Comparison of ENCODE assay signal across 31 cellular contexts in genomic region chr9:137023583-137023991, GRCh38. TPM values are rescaled to one million over a fixed set of nuclear protein-coding genes. Genes with fewer than 3 reads are reported as not detected.
DNase-seq lines count a peak whose midpoint lies in the region; ATAC-seq and TF ChIP-seq lines count a peak whose summit lies in the region.
"Had no signal": no experiment of that assay in that cellular context is flagged by ENCODE, and none has a peak within 500 bp of the region (broad histone marks: within the 10 kb centered on the region; RNA-seq: fewer than 3 reads in every experiment).

No MANE protein-coding gene starts in this region.

- H4K20me1 ChIP-seq in osteoblast (ENCODE audit: insufficient read depth, low read length) (peaks cover 11% of the 10 kb centered on the region), H9 (ENCODE audit: control insufficient read depth, insufficient read depth, insufficient read length) (no peaks in the 10 kb centered on the region)

- H2BK12ac ChIP-seq in H9 (ENCODE audit: insufficient read length, low read depth, low read length): no peak overlapping the region

- H2AFZ ChIP-seq in osteoblast (ENCODE audit: low read length): no peak overlapping the region
- H2AFZ ChIP-seq in H9 (ENCODE audit: low read length): no peak overlapping the region

- no peaks in the 10 kb centered on the region for H3K79me2 ChIP-seq in osteoblast (ENCODE audit: insufficient read depth, low read length)
- no peaks in the 10 kb centered on the region for H3K79me2 ChIP-seq in H9 (ENCODE audit: insufficient read depth, low read length)

- H3K27ac Mint-ChIP-seq in H9: no peak overlapping the region
- H3K27ac Mint-ChIP-seq: activated CD8-positive, alpha-beta T cell treated with anti-CD3 and anti-CD28 coated beads, Interleukin-2, amount 10 ng/mL, durations not matched to agents 7 days and 5 days; activated T-helper 17 cell treated with anti-CD3 and anti-CD28 coated beads, Interleukin-2, amount 50 U/mL, for 72 hours had no signal

- no peak overlapping the region for H3K4me3 Mint-ChIP-seq in H9
- H3K4me3 Mint-ChIP-seq: activated CD8-positive, alpha-beta T cell treated with anti-CD3 and anti-CD28 coated beads, Interleukin-2, amount 10 ng/mL, durations not matched to agents 7 days and 5 days; activated T-helper 17 cell treated with anti-CD3 and anti-CD28 coated beads, Interleukin-2, amount 50 U/mL, for 72 hours had no signal

- H2BK15ac ChIP-seq in H9 (ENCODE audit: low read depth, low read length): no peak overlapping the region

- H3K27me3 ChIP-seq in NT2/D1 (ENCODE audit: insufficient read depth, insufficient read length) (peaks cover 24% of the 10 kb centered on the region), ectodermal cell (ENCODE audit: control insufficient read depth, insufficient read depth, low read length, poor library complexity, severe bottlenecking) (peaks cover 11% of the 10 kb centered on the region), osteoblast (ENCODE audit: insufficient read depth, low read length) (no peaks in the 10 kb centered on the region), H9 (ENCODE audit: insufficient read depth, low read length) (no peaks in the 10 kb centered on the region)
- H3K27me3 ChIP-seq: gastrocnemius medialis, thyroid gland, vagina had no signal

- no peak overlapping the region for H4K8ac ChIP-seq in H9 (replicated peaks; ENCODE audit: insufficient read length, low read depth, low read length)

- no peak for ATAC-seq in HG03135 (IDR thresholded peaks at IDR 0.05; ENCODE audit: unreplicated experiment)
- ATAC-seq: activated CD8-positive, alpha-beta T cell treated with anti-CD3 and anti-CD28 coated beads, Interleukin-2, amount 10 ng/mL, durations not matched to agents 7 days and 5 days; activated T-helper 17 cell treated with anti-CD3 and anti-CD28 coated beads, Interleukin-2, amount 50 U/mL, for 72 hours; gastrocnemius medialis; stimulated activated naive CD8-positive, alpha-beta T cell treated with anti-CD3 and anti-CD28 coated beads, Interleukin-15, Interleukin-2, amounts not matched to agents 100 U/mL and 50 U/mL, for 24 hours had no signal

- H2BK5ac ChIP-seq in H9 (ENCODE audit: insufficient read length, low read length): no peak overlapping the region

- H2AK5ac ChIP-seq in H9 (ENCODE audit: insufficient read length, low read length): no peak overlapping the region

- H3K36me3 ChIP-seq in NT2/D1 (ENCODE audit: insufficient read depth, insufficient read length, low read length) (no peaks in the 10 kb centered on the region), ectodermal cell (ENCODE audit: control insufficient read depth, insufficient read depth, low read length) (no peaks in the 10 kb centered on the region), osteoblast (ENCODE audit: insufficient read depth, low read length) (no peaks in the 10 kb centered on the region)
- H3K36me3 ChIP-seq: SJSA1, vagina, WERI-Rb-1 had no signal

- H3K27ac ChIP-seq in ectodermal cell (ENCODE audit: insufficient read depth, low read depth, low read length, poor library complexity, severe bottlenecking) (peak overlapping the region; percentile 40), substantia nigra (ENCODE audit: low read depth, low read length, poor library complexity, severe bottlenecking) (peak overlapping the region; percentile 100), osteoblast (ENCODE audit: low read depth, low read length) (no peak overlapping the region), H9 (ENCODE audit: insufficient read length, low read depth, low read length) (no peak overlapping the region)
- H3K27ac ChIP-seq: gastrocnemius medialis, neutrophil, SJSA1, thyroid gland, vagina, WERI-Rb-1 had no signal

- peaks cover 2 to 13% of the 10 kb centered on the region in 2 experiments; a peak in 3 of 4 replicates for H3K4me1 Mint-ChIP-seq in H9
- H3K4me1 Mint-ChIP-seq: activated T-helper 17 cell treated with anti-CD3 and anti-CD28 coated beads, Interleukin-2, amount 50 U/mL, for 72 hours had no signal

- H3K27me3 Mint-ChIP-seq in H9 (ENCODE audit: low read depth): peaks cover 12% of the 10 kb centered on the region
- H3K27me3 Mint-ChIP-seq: activated T-helper 17 cell treated with anti-CD3 and anti-CD28 coated beads, Interleukin-2, amount 50 U/mL, for 72 hours had no signal

- H3K23ac ChIP-seq in H9 (ENCODE audit: insufficient read length, low read depth, low read length): no peak overlapping the region

- DNase-seq in NT2/D1 (ENCODE audit: low read depth, low spot score) (no peak), midbrain (lab: John Stamatoyannopoulos, UW) (peak; percentile 60), substantia nigra (lab: John Stamatoyannopoulos, UW) (peak in 39 of 49 donors; percentile 28 to 82 (median 53)), osteoblast (ENCODE audit: insufficient read length, low spot score, missing footprints) (no peak), H9 (no peak)
- no peak for DNase-seq in activated naive CD4-positive, alpha-beta T cell treated with Interleukin-2 at 50 U/mL for 16 hours
- DNase-seq: ACHN; activated CD4-positive, alpha-beta T cell treated with anti-CD3 and anti-CD28 coated beads for 4 hours; activated CD8-positive, alpha-beta T cell treated with anti-CD3 and anti-CD28 coated beads, Interleukin-2, amount 10 ng/mL, durations not matched to agents 7 days and 5 days; activated naive CD4-positive, alpha-beta T cell treated with anti-CD3 and anti-CD28 coated beads, Interleukin-2, amount 50 U/mL, for 16 hours; effector CD4-positive, alpha-beta T cell; gastrocnemius medialis; HCEC 1CT; NCI-H2107; NCI-H446; NCI-H774; small intestine; stimulated activated naive CD8-positive, alpha-beta T cell treated with anti-CD3 and anti-CD28 coated beads, Interleukin-15, Interleukin-2, amounts not matched to agents 100 U/mL and 50 U/mL, for 24 hours; thyroid gland; WERI-Rb-1 had no signal

- no peak overlapping the region for H3K18ac ChIP-seq in H9 (ENCODE audit: insufficient read length, low read depth, low read length)

- H3K4me1 ChIP-seq in NT2/D1 (ENCODE audit: insufficient read depth, insufficient read length) (peaks cover 42% of the 10 kb centered on the region), ectodermal cell (ENCODE audit: control insufficient read depth, insufficient read depth, low read length) (peaks cover 41% of the 10 kb centered on the region), osteoblast (ENCODE audit: insufficient read depth, low read length) (peaks cover 9% of the 10 kb centered on the region), H9 (ENCODE audit: insufficient read depth, low read length) (no peaks in the 10 kb centered on the region)

- H3K79me1 ChIP-seq in H9 (ENCODE audit: insufficient read depth, low read depth, low read length, poor library complexity, severe bottlenecking): no peaks in the 10 kb centered on the region

- H2BK120ac ChIP-seq in H9 (ENCODE audit: low read depth, low read length, poor library complexity, severe bottlenecking): no peak overlapping the region

- H3K9ac ChIP-seq in NT2/D1 (ENCODE audit: insufficient read length, low read depth): peak overlapping the region; percentile 45
- no peak overlapping the region for H3K9ac ChIP-seq in H9 (ENCODE audit: extremely low read depth, insufficient read length, low read length)

- H3K4me2 ChIP-seq in osteoblast (ENCODE audit: insufficient read depth, low read length): no peak overlapping the region
- H3K4me2 ChIP-seq in H9 (ENCODE audit: insufficient read depth, insufficient read length, low read length): no peak overlapping the region

- no peak overlapping the region for H3K56ac ChIP-seq in H9 (ENCODE audit: insufficient read length, low read depth, low read length)

- H3K9me3 Mint-ChIP-seq in H9: no peaks in the 10 kb centered on the region
- H3K9me3 Mint-ChIP-seq: activated T-helper 17 cell treated with anti-CD3 and anti-CD28 coated beads, Interleukin-2, amount 50 U/mL, for 72 hours had no signal

- no peak overlapping the region for H3K14ac ChIP-seq in H9 (ENCODE audit: insufficient read depth, low read length)

- H3K9me3 ChIP-seq in NT2/D1 (ENCODE audit: insufficient read depth, low read length): no peaks in the 10 kb centered on the region
- no peaks in the 10 kb centered on the region for H3K9me3 ChIP-seq in ectodermal cell (ENCODE audit: control insufficient read depth, low read length)
- H3K9me3 ChIP-seq in osteoblast (ENCODE audit: low read depth, low read length): no peaks in the 10 kb centered on the region
- H3K9me3 ChIP-seq in H9 (ENCODE audit: control insufficient read depth, low read depth, low read length): no peaks in the 10 kb centered on the region
- H3K9me3 ChIP-seq: gastrocnemius medialis, neutrophil, SJSA1, thyroid gland, vagina had no signal

- H4K91ac ChIP-seq in H9 (ENCODE audit: insufficient read length, low read depth, low read length): no peak overlapping the region

- H3K4ac ChIP-seq in H9 (ENCODE audit: low read depth, low read length): no peak overlapping the region

- WGBS in ectodermal cell, 2 experiments: 77 to 81% methylated on average over 15 of the region's 15 CpGs
- WGBS in H9 (ENCODE audit: extremely low coverage, insufficient read length, low lambda C conversion rate): no CpG with 5 or more reads among the region's 15 CpGs

- H2BK20ac ChIP-seq in H9 (ENCODE audit: low read depth, low read length, poor library complexity, severe bottlenecking): no peak overlapping the region

- H3T11ph ChIP-seq in H9 (ENCODE audit: low read length): no peak overlapping the region

- TF ChIP-seq CTCF in osteoblast (IDR thresholded peaks at IDR 0.05; ENCODE audit: extremely low read depth, low read depth, low read length) (no peak), H9 (conservative IDR thresholded peaks at IDR 0.05) (no peak)

- H3K4me3 ChIP-seq in NT2/D1 (ENCODE audit: insufficient read length, low read depth) (no peak overlapping the region), ectodermal cell (ENCODE audit: insufficient read depth, low read depth, low read length) (no peak overlapping the region), osteoblast (ENCODE audit: insufficient read depth, low read length) (no peak overlapping the region)
- H3K4me3 ChIP-seq: gastrocnemius medialis, SJSA1, thyroid gland, vagina had no signal

- H3K36me3 Mint-ChIP-seq in H9 (ENCODE audit: insufficient read depth in 1 of 3, low read depth in 3 of 3): no peaks in the 10 kb centered on the region

- H4K5ac ChIP-seq in H9 (ENCODE audit: insufficient read length, low read depth, low read length): no peak overlapping the region

- peaks cover 9% of the 10 kb centered on the region for H3K23me2 ChIP-seq in H9 (ENCODE audit: insufficient read length, low read depth, low read length, poor library complexity, severe bottlenecking)

RNA-seq across cellular contexts. Expression of gene ABCA2, which starts 4.5 kb away (rescaled TPM):
- 27.9 TPM for polyA plus RNA-seq in ectodermal cell (2013, experiment 1 of 4)
- 28.4 TPM for polyA plus RNA-seq in ectodermal cell (2013, experiment 2 of 4)
- polyA plus RNA-seq in ectodermal cell (2013, experiment 3 of 4): 29.4 TPM
- polyA plus RNA-seq in ectodermal cell (2013, experiment 4 of 4): 29.3 TPM
- total RNA-seq in osteoblast (19.4 and 20.3 TPM in 2 replicates), H9 (2021) (15.2 and 22.4 TPM in 2 replicates)

RNA-seq across cellular contexts. Expression of gene FUT7, which starts 8.3 kb away (rescaled TPM):
- polyA plus RNA-seq in ectodermal cell (2013, experiment 1 of 4): not detected
- polyA plus RNA-seq in ectodermal cell (2013, experiment 2 of 4): not detected
- polyA plus RNA-seq in ectodermal cell (2013, experiment 3 of 4): not detected
- not detected for polyA plus RNA-seq in ectodermal cell (2013, experiment 4 of 4)
- not detected in 2 replicates for total RNA-seq in osteoblast
- not detected in 2 replicates for total RNA-seq in H9 (2021)
- total RNA-seq: chondrocyte, fibroblast of lung, gastrocnemius medialis, RPMI7951, SJSA1, thyroid gland, vagina had no signal
- polyA plus RNA-seq: BJ, fibroblast of lung had no signal

RNA-seq across cellular contexts. Expression of gene NPDC1, which starts 22.4 kb away (rescaled TPM):
- 38.1 TPM for polyA plus RNA-seq in ectodermal cell (2013, experiment 1 of 4)
- 31.3 TPM for polyA plus RNA-seq in ectodermal cell (2013, experiment 2 of 4)
- polyA plus RNA-seq in ectodermal cell (2013, experiment 3 of 4): 36.4 TPM
- 36.7 TPM for polyA plus RNA-seq in ectodermal cell (2013, experiment 4 of 4)
- total RNA-seq in osteoblast (10.0 and 10.1 TPM in 2 replicates), H9 (2021) (51.8 and 57.6 TPM in 2 replicates)
- total RNA-seq: SJSA1 had no signal

RNA-seq across cellular contexts. Expression of gene CLIC3, which starts 27.2 kb away (rescaled TPM):
- polyA plus RNA-seq in ectodermal cell (2013, experiment 1 of 4): not detected
- not detected for polyA plus RNA-seq in ectodermal cell (2013, experiment 2 of 4)
- not detected for polyA plus RNA-seq in ectodermal cell (2013, experiment 3 of 4)
- not detected for polyA plus RNA-seq in ectodermal cell (2013, experiment 4 of 4)
- 1.5 and 2.5 TPM in 2 replicates for total RNA-seq in osteoblast
- total RNA-seq in H9 (2021): 0.29 and 0.31 TPM in 2 replicates
- total RNA-seq: left lobe of liver had no signal

RNA-seq across cellular contexts. Expression of gene ENTPD2, which starts 30.3 kb away (rescaled TPM):
- polyA plus RNA-seq in ectodermal cell (2013, experiment 1 of 4): not detected
- 0.25 TPM for polyA plus RNA-seq in ectodermal cell (2013, experiment 2 of 4)
- not detected for polyA plus RNA-seq in ectodermal cell (2013, experiment 3 of 4)
- not detected for polyA plus RNA-seq in ectodermal cell (2013, experiment 4 of 4)
- total RNA-seq in osteoblast (not detected in 2 replicates), H9 (2021) (4.0 and 5.1 TPM in 2 replicates)
- total RNA-seq: RPMI7951, SJSA1 had no signal
- polyA plus RNA-seq: BJ, fibroblast of lung had no signal

Comparison
In these comparisons a context has a peak if more than half of its experiments do, and no peak if none do; other contexts are left out.
1. DNase-seq: peak in midbrain (single experiment) and substantia nigra (39 of 49); none in NT2/D1 (single experiment), osteoblast (single experiment), activated naive CD4-positive, alpha-beta T cell treated with Interleukin-2 at 50 U/mL for 16 hours (single experiment) and H9 (single experiment).
2. H3K27ac ChIP-seq: peak in ectodermal cell (single experiment) and substantia nigra (single experiment); none in osteoblast (single experiment) and H9 (single experiment).